9 cellular contexts compared by ENCODE assay signal in the genomic region with DNA sequence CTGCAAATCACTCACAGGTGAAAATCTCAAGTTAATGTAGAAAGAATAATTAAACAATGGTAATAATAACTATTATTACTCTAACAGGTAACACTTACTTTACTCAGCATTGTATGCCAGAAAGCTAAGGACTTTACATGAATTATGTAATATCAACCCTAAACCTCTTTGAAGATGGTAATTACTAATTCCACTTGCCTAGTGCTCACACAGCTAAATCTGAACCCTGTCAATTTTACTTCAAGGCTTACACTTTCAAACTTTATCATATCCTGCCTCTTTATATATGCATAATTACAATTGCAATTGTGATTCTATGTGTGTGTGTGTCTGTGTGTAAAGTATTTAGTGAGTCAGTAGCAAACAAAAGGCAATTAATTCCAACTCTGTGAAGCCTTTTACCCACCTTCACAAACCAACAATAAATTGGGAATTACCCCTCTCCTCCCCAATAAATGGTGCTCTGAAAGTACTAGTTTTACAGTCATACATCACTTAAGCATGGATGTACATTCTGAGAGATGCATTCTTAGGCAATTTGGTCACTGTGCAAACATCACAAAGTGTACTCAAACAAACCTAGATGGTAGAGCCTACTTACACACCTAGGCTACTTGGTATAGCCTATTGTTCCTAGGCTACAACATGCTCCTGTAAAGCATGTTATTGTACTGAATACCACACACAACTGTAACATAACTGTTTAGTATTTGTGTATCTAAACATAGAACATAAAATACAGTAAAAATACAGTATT. TPM values are rescaled to one million over a fixed set of nuclear protein-coding genes. Genes with fewer than 3 reads are reported as not detected.
A peak's percentile ranks its signal among the peaks of the same experiment; 100 is the strongest.
DNase-seq lines count a peak whose midpoint lies in the region; ATAC-seq and TF ChIP-seq lines count a peak whose summit lies in the region.
"Had no signal": no experiment of that assay in that cellular context is flagged by ENCODE, and none has a peak within 500 bp of the region (broad histone marks: within the 10 kb centered on the region; RNA-seq: fewer than 3 reads in every experiment).

No MANE protein-coding gene starts in this region.

- in situ Hi-C loops in brain microvascular endothelial cell (cut with HindIII; ENCODE audit: low pct_ligation_motif_present, low sequenced_read_pairs) = no loop called here

- no peak for DNase-seq in DND-41
- DNase-seq in brain microvascular endothelial cell = peak; percentile 34
- DNase-seq in naive B cell = no peak
- no peak for DNase-seq in stimulated activated naive CD4-positive, alpha-beta T cell (lab: John Stamatoyannopoulos, UW)
- no peak for DNase-seq in activated CD4-positive, alpha-beta T cell treated with anti-CD3 and anti-CD28 coated beads, Interleukin-2, amount 10 ng/mL, durations not matched to agents 24 days and 14 days
- DNase-seq in Kasumi-1 (lab: John Stamatoyannopoulos, UW) = no peak
- DNase-seq in mesenchymal stem cell = no peak
- DNase-seq: stimulated activated CD4-positive, alpha-beta T cell treated with anti-CD3 and anti-CD28 coated beads, Interleukin-15, amount 100 ng/mL, for 24 hours had no signal

- H3K9me2 ChIP-seq in Loucy (replicated peaks; ENCODE audit: low read depth, low read length) = no peaks in the 10 kb centered on the region

- H3K23ac ChIP-seq in mesenchymal stem cell (ENCODE audit: low read length in 2 of 2) = no peak overlapping the region

- no peaks in the 10 kb centered on the region for H3K27me3 Mint-ChIP-seq in naive B cell
- no peaks in the 10 kb centered on the region for H3K27me3 Mint-ChIP-seq in activated CD4-positive, alpha-beta T cell treated with anti-CD3 and anti-CD28 coated beads, Interleukin-2, amount 10 ng/mL, durations not matched to agents 24 days and 14 days

- H3K4me1 ChIP-seq in DND-41 (ENCODE audit: insufficient read depth, low read length) = peaks cover 58% of the 10 kb centered on the region
- peaks cover 63% of the 10 kb centered on the region for H3K4me1 ChIP-seq in Loucy (ENCODE audit: insufficient read depth, low read length, poor library complexity, severe bottlenecking)
- H3K4me1 ChIP-seq in mesenchymal stem cell (ENCODE audit: control insufficient read depth, insufficient read depth, low read depth, low read length) = peaks cover 4% of the 10 kb centered on the region

- H2AFZ ChIP-seq in DND-41 (ENCODE audit: low read depth, low read length) (no peak overlapping the region), Loucy (ENCODE audit: low read length) (no peak overlapping the region), mesenchymal stem cell (ENCODE audit: low read depth, low read length) (no peak overlapping the region)

- no peaks in the 10 kb centered on the region for H3F3A ChIP-seq in Loucy (ENCODE audit: low read depth)

- no peak overlapping the region for H2BK5ac ChIP-seq in mesenchymal stem cell (ENCODE audit: low read depth, low read length, poor library complexity, severe bottlenecking)

- H2AK5ac ChIP-seq in mesenchymal stem cell (ENCODE audit: low read length, severe bottlenecking) = no peak overlapping the region

- H3K9ac ChIP-seq in DND-41 (ENCODE audit: low read depth, low read length) (no peak overlapping the region), Loucy (ENCODE audit: low read depth, low read length, poor library complexity, severe bottlenecking) (no peak overlapping the region), mesenchymal stem cell (ENCODE audit: low read length) (no peak overlapping the region)

- H3K27me3 ChIP-seq in DND-41 (ENCODE audit: insufficient read depth, low read length, poor library complexity) (no peaks in the 10 kb centered on the region), Loucy (ENCODE audit: insufficient read depth, low read length, poor library complexity, severe bottlenecking) (no peaks in the 10 kb centered on the region), brain microvascular endothelial cell (replicated peaks) (no peaks in the 10 kb centered on the region), mesenchymal stem cell (ENCODE audit: control insufficient read depth in 1 of 2, insufficient read depth in 1 of 2, low read length in 2 of 2) (no peaks in the 10 kb centered on the region)

- no peak overlapping the region for H3K4ac ChIP-seq in mesenchymal stem cell (ENCODE audit: low read depth in 1 of 2, low read length in 2 of 2)

- no peaks in the 10 kb centered on the region for H3K9me3 Mint-ChIP-seq in naive B cell
- no peaks in the 10 kb centered on the region for H3K9me3 Mint-ChIP-seq in activated CD4-positive, alpha-beta T cell treated with anti-CD3 and anti-CD28 coated beads, Interleukin-2, amount 10 ng/mL, durations not matched to agents 24 days and 14 days

- peak overlapping the region in 4 of 6 donors; percentile 28 to 75 (median 68) for H3K27ac Mint-ChIP-seq in naive B cell
- H3K27ac Mint-ChIP-seq in activated CD4-positive, alpha-beta T cell treated with anti-CD3 and anti-CD28 coated beads, Interleukin-2, amount 10 ng/mL, durations not matched to agents 24 days and 14 days = no peak overlapping the region

- H3K27ac ChIP-seq in DND-41 (ENCODE audit: low read length) = no peak overlapping the region
- H3K27ac ChIP-seq in brain microvascular endothelial cell = no peak overlapping the region
- no peak overlapping the region for H3K27ac ChIP-seq in mesenchymal stem cell (ENCODE audit: low read length, poor library complexity, severe bottlenecking)

- H2BK15ac ChIP-seq in mesenchymal stem cell (ENCODE audit: low read depth, poor library complexity, severe bottlenecking) = no peak overlapping the region

- H3K79me1 ChIP-seq in mesenchymal stem cell (replicated peaks; ENCODE audit: low read length, poor library complexity, severe bottlenecking) = no peaks in the 10 kb centered on the region

- H3K18ac ChIP-seq in mesenchymal stem cell (ENCODE audit: low read depth in 1 of 2, low read length in 2 of 2) = no peak overlapping the region

- peaks cover 57 to 83% (median 77%) of the 10 kb centered on the region in 3 donors for H3K4me1 Mint-ChIP-seq in naive B cell
- H3K4me1 Mint-ChIP-seq in activated CD4-positive, alpha-beta T cell treated with anti-CD3 and anti-CD28 coated beads, Interleukin-2, amount 10 ng/mL, durations not matched to agents 24 days and 14 days = peaks cover 62% of the 10 kb centered on the region

- H3K4me2 ChIP-seq in DND-41 (ENCODE audit: insufficient read depth, low read length) (peak overlapping the region; percentile 26; the same call in 1 of the 2 replicates), Loucy (ENCODE audit: low read depth, low read length, poor library complexity, severe bottlenecking) (peak overlapping the region; percentile 90), mesenchymal stem cell (ENCODE audit: low read length, poor library complexity, severe bottlenecking) (no peak overlapping the region)

- H3K4me3 ChIP-seq in DND-41 (ENCODE audit: low read depth in 1 of 2, low read length in 2 of 2) (no peak overlapping the region), Loucy (ENCODE audit: low read length, poor library complexity, severe bottlenecking) (peak overlapping the region; percentile 58), brain microvascular endothelial cell (ENCODE audit: low read depth, low read length) (no peak overlapping the region), mesenchymal stem cell (ENCODE audit: insufficient read depth in 1 of 2, low read depth in 1 of 2, low read length in 2 of 2) (no peak overlapping the region)

- ATAC-seq in DND-41 (ENCODE audit: insufficient read depth, low read depth) = no peak
- ATAC-seq in naive B cell (ENCODE audit: low read depth in 2 of 2) = no peak

- H4K20me1 ChIP-seq in DND-41 (ENCODE audit: insufficient read depth, low read length) = peaks cover 70% of the 10 kb centered on the region
- H4K20me1 ChIP-seq in Loucy (ENCODE audit: insufficient read depth, low read length, poor library complexity, severe bottlenecking) = peaks cover 98% of the 10 kb centered on the region

- peak overlapping the region in 3 of 8 donors; percentile 34 to 56 (median 35) for H3K4me3 Mint-ChIP-seq in naive B cell
- H3K4me3 Mint-ChIP-seq in activated CD4-positive, alpha-beta T cell treated with anti-CD3 and anti-CD28 coated beads, Interleukin-2, amount 10 ng/mL, durations not matched to agents 24 days and 14 days = no peak overlapping the region

- no peak overlapping the region for H4K91ac ChIP-seq in mesenchymal stem cell (ENCODE audit: low read length)

- H2BK120ac ChIP-seq in mesenchymal stem cell (ENCODE audit: low read depth, low read length) = no peak overlapping the region

- H3K79me2 ChIP-seq in DND-41 (ENCODE audit: insufficient read depth, low read length) = peaks cover 100% of the 10 kb centered on the region
- peaks cover 98% of the 10 kb centered on the region for H3K79me2 ChIP-seq in Loucy (ENCODE audit: insufficient read depth, low read length)

- no peaks in the 10 kb centered on the region for H3K36me3 Mint-ChIP-seq in naive B cell
- peaks cover 42% of the 10 kb centered on the region for H3K36me3 Mint-ChIP-seq in activated CD4-positive, alpha-beta T cell treated with anti-CD3 and anti-CD28 coated beads, Interleukin-2, amount 10 ng/mL, durations not matched to agents 24 days and 14 days (ENCODE audit: low read depth)

- TF ChIP-seq CTCF in DND-41 (IDR thresholded peaks at IDR 0.05; ENCODE audit: borderline replicate concordance, extremely low read depth, low read length, poor library complexity, severe bottlenecking) (no peak), Loucy (conservative IDR thresholded peaks at IDR 0.05; ENCODE audit: low read length) (no peak), brain microvascular endothelial cell (IDR thresholded peaks at IDR 0.05; ENCODE audit: low read depth, low read length, missing control alignments) (no peak)

- no peak overlapping the region for H3K14ac ChIP-seq in mesenchymal stem cell (ENCODE audit: low read length in 2 of 2)

- H2BK12ac ChIP-seq in mesenchymal stem cell (ENCODE audit: low read length in 2 of 2) = no peak overlapping the region

- H3K36me3 ChIP-seq in DND-41 (ENCODE audit: insufficient read depth, low read length) (peaks cover 38% of the 10 kb centered on the region), Loucy (ENCODE audit: insufficient read depth, low read length) (no peaks in the 10 kb centered on the region), brain microvascular endothelial cell (replicated peaks) (peaks cover 2% of the 10 kb centered on the region), mesenchymal stem cell (ENCODE audit: control insufficient read depth in 1 of 2, insufficient read depth in 2 of 2, low read depth in 1 of 2, low read length in 2 of 2) (peaks cover 0 to 4% of the 10 kb centered on the region in 2 experiments)

- intact Hi-C loops in activated CD4-positive, alpha-beta T cell treated with anti-CD3 and anti-CD28 coated beads, Interleukin-2, amount 10 ng/mL, durations not matched to agents 24 days and 14 days (cut with micrococcal nuclease) = no loop called here

- H4K8ac ChIP-seq in mesenchymal stem cell (ENCODE audit: low read length) = no peak overlapping the region

- H3K9me3 ChIP-seq in DND-41 (ENCODE audit: insufficient read depth, low read length, severe bottlenecking) (no peaks in the 10 kb centered on the region), Loucy (ENCODE audit: insufficient read depth, low read depth, low read length) (no peaks in the 10 kb centered on the region), mesenchymal stem cell (ENCODE audit: control insufficient read depth, low read length) (no peaks in the 10 kb centered on the region)

RNA-seq across cellular contexts. Expression of a gene that starts 5.9 kb away (rescaled TPM):
- polyA plus RNA-seq in naive B cell (ENCODE audit: low read depth in 6 of 6) = 100 to 1,000 TPM in 3 of 6 donors, 10 to 100 TPM in 3; 89.4 to 115 (median 103) TPM
- total RNA-seq in activated CD4-positive, alpha-beta T cell treated with anti-CD3 and anti-CD28 coated beads, Interleukin-2, amount 10 ng/mL, durations not matched to agents 24 days and 14 days = 57.0 and 57.7 TPM in 2 replicates
- 22.6 TPM for polyA plus RNA-seq in mesenchymal stem cell (2013, experiment 1 of 2)
- 22.1 TPM for polyA plus RNA-seq in mesenchymal stem cell (2013, experiment 2 of 2)
